In genomic region chr7:94028768-94029167, GRCh38 we compare ENCODE assay signal across 17 cellular contexts. TPM values are rescaled to one million over a fixed set of nuclear protein-coding genes. Genes with fewer than 3 reads are reported as not detected.
DNase-seq lines count a peak whose midpoint lies in the region; ATAC-seq, FAIRE-seq and TF ChIP-seq lines count a peak whose summit lies in the region.
"Had no signal": no experiment of that assay in that cellular context is flagged by ENCODE, and none has a peak within 500 bp of the region (broad histone marks: within the 10 kb centered on the region; RNA-seq: fewer than 3 reads in every experiment).

No MANE protein-coding gene starts in this region.

- TF ChIP-seq CTCF in astrocyte (IDR thresholded peaks at IDR 0.05; ENCODE audit: insufficient read depth, low read depth, low read length) (no peak), MM.1S (IDR thresholded peaks at IDR 0.05; ENCODE audit: low read length) (no peak)

- no peaks in the 10 kb centered on the region for H3K79me2 ChIP-seq in astrocyte (ENCODE audit: insufficient read depth, low read length)
- no peaks in the 10 kb centered on the region for H3K79me2 ChIP-seq in MM.1S (ENCODE audit: low read length)

- H4K20me1 ChIP-seq in astrocyte (ENCODE audit: insufficient read depth, low read length) (no peaks in the 10 kb centered on the region), MM.1S (ENCODE audit: insufficient read depth, low read length) (no peaks in the 10 kb centered on the region)

- H3K27me3 ChIP-seq in astrocyte (ENCODE audit: insufficient read depth, low read length) = peaks cover 5% of the 10 kb centered on the region
- no peaks in the 10 kb centered on the region for H3K27me3 ChIP-seq in MM.1S (replicated peaks; ENCODE audit: insufficient read depth, low read length)
- H3K27me3 ChIP-seq: vagina had no signal

- H3K27ac ChIP-seq in astrocyte (ENCODE audit: low read depth, low read length) (no peak overlapping the region), substantia nigra (ENCODE audit: low read depth, low read length, poor library complexity, severe bottlenecking) (no peak overlapping the region), MM.1S (ENCODE audit: low read length) (no peak overlapping the region)
- H3K27ac ChIP-seq: coronary artery, psoas muscle, vagina had no signal

- peaks cover 4% of the 10 kb centered on the region for H3K4me1 ChIP-seq in astrocyte (ENCODE audit: insufficient read depth, low read length)
- H3K4me1 ChIP-seq in MM.1S (ENCODE audit: low read length) = no peaks in the 10 kb centered on the region
- H3K4me1 ChIP-seq: psoas muscle, vagina had no signal

- H3K27me3 Mint-ChIP-seq in astrocyte (ENCODE audit: low read depth, unreplicated experiment) = no peaks in the 10 kb centered on the region
- H3K27me3 Mint-ChIP-seq: B cell had no signal

- H3K4me3 Mint-ChIP-seq in astrocyte (ENCODE audit: unreplicated experiment) = no peak overlapping the region
- H3K4me3 Mint-ChIP-seq: B cell had no signal

- H3K4me2 ChIP-seq in astrocyte (ENCODE audit: low read length) = peak overlapping the region; percentile 28
- no peak overlapping the region for H3K4me2 ChIP-seq in MM.1S (ENCODE audit: low read depth, low read length)

- H3K36me3 ChIP-seq in astrocyte (ENCODE audit: insufficient read depth, low read length) (no peaks in the 10 kb centered on the region), MM.1S (replicated peaks; ENCODE audit: insufficient read depth, low read length) (no peaks in the 10 kb centered on the region)
- H3K36me3 ChIP-seq: vagina had no signal

- H2AFZ ChIP-seq in astrocyte (ENCODE audit: low read depth, low read length) (no peak overlapping the region), MM.1S (ENCODE audit: low read length) (no peak overlapping the region)

- no peaks in the 10 kb centered on the region for H3K9me2 ChIP-seq in MM.1S (replicated peaks; ENCODE audit: insufficient read depth, low read length)

- FAIRE-seq in astrocyte (lab: Jason Lieb, UNC) = peak; percentile 66
- FAIRE-seq: G401.6 had no signal

- H3K9me3 ChIP-seq in astrocyte (ENCODE audit: insufficient read depth, low read depth, low read length) (no peaks in the 10 kb centered on the region), MM.1S (replicated peaks; ENCODE audit: insufficient read depth, low read length) (no peaks in the 10 kb centered on the region)
- H3K9me3 ChIP-seq: psoas muscle, vagina had no signal

- ATAC-seq in GM19351 (IDR thresholded peaks at IDR 0.05; ENCODE audit: unreplicated experiment) = no peak
- ATAC-seq: psoas muscle had no signal

- H3K27ac Mint-ChIP-seq in astrocyte (ENCODE audit: unreplicated experiment) = peak overlapping the region; percentile 16
- H3K27ac Mint-ChIP-seq: B cell had no signal

- DNase-seq in EH (ENCODE audit: low read depth) (peak; percentile 53), HT1080 (ENCODE audit: low read depth) (peak; percentile 62), astrocyte (ENCODE audit: low read depth) (peak; percentile 73), myocyte (ENCODE audit: low read depth) (peak; percentile 49), substantia nigra (lab: John Stamatoyannopoulos, UW) (no peak), MM.1S (no peak), NCI-H345 treated with DMSO at 0.1 percent for 48 hours (lab: John Stamatoyannopoulos, UW; ENCODE audit: unreplicated experiment) (no peak)
- DNase-seq: activated CD4-positive, CD25-positive, alpha-beta regulatory T cell; foreskin melanocyte; Karpas-422; NK-92 treated with Interleukin-12 subunit alpha and Interleukin-12 subunit beta, amount 100 ng/mL, for 24 hours; psoas muscle had no signal

- H3K4me1 Mint-ChIP-seq in astrocyte (ENCODE audit: low read depth, unreplicated experiment) = peaks cover 7% of the 10 kb centered on the region

- peaks cover 4% of the 10 kb centered on the region for H3K9me3 Mint-ChIP-seq in astrocyte (ENCODE audit: unreplicated experiment)

- H3K4me3 ChIP-seq in astrocyte (ENCODE audit: insufficient read depth, low read depth, low read length) (no peak overlapping the region), MM.1S (ENCODE audit: low read length) (no peak overlapping the region)
- H3K4me3 ChIP-seq: coronary artery, psoas muscle, vagina had no signal

- H3K9ac ChIP-seq in astrocyte (ENCODE audit: low read length) (no peak overlapping the region), MM.1S (ENCODE audit: low read length) (no peak overlapping the region)

- H3F3A ChIP-seq in MM.1S (ENCODE audit: insufficient read depth, low read length) = no peaks in the 10 kb centered on the region

- H3K36me3 Mint-ChIP-seq in astrocyte (ENCODE audit: low read depth, unreplicated experiment) = no peaks in the 10 kb centered on the region

RNA-seq across cellular contexts. Expression of gene BET1, which starts 24.6 kb away (rescaled TPM):
- total RNA-seq in HT1080 (2014; rRNA removed; shearing (Covaris generic)) = 21.0 and 27.2 TPM in 2 replicates
- polyA plus RNA-seq in HT1080 (2015; cell fraction: cytosol; rRNA removed) = 42.9 and 45.5 TPM in 2 replicates
- polyA plus RNA-seq in HT1080 (2015; cell fraction: nucleus; rRNA removed) = 35.1 and 42.4 TPM in 2 replicates
- 37.4 and 38.0 TPM in 2 replicates for total RNA-seq in astrocyte
- total RNA-seq in myocyte = 34.6 and 38.4 TPM in 2 replicates
- 26.2 TPM for polyA plus RNA-seq in myocyte (2012)

Comparison
In these comparisons a context has a peak if more than half of its experiments do, and no peak if none do; other contexts are left out.
1. DNase-seq: peak in EH (single experiment), HT1080 (single experiment), astrocyte (single experiment) and myocyte (single experiment); none in substantia nigra (0 of 49), MM.1S (single experiment) and NCI-H345 treated with DMSO at 0.1 percent for 48 hours (single experiment).